ENCODE assay signal across 22 cellular contexts in genomic region chr1:201459052-201459451, GRCh38. TPM values are rescaled to one million over a fixed set of nuclear protein-coding genes. Genes with fewer than 3 reads are reported as not detected.
"Had no signal": no experiment of that assay in that cellular context is flagged by ENCODE, and none has a peak within 500 bp of the region (broad histone marks: within the 10 kb centered on the region; RNA-seq: fewer than 3 reads in every experiment).

No MANE protein-coding gene starts in this region.

- H3K36me3 ChIP-seq: pancreas, spleen had no signal

- FAIRE-seq: bronchial epithelial cell, pancreas, urothelium cell line had no signal

- H3K9me3 ChIP-seq: ascending aorta, heart right ventricle, pancreas, spleen, testis had no signal

- DNase-seq: activated CD4-positive, alpha-beta memory T cell treated with anti-CD3 and anti-CD28 coated beads for 36 hours; activated CD4-positive, alpha-beta T cell treated with anti-CD3 and anti-CD28 coated beads for 36 hours; activated CD8-positive, alpha-beta memory T cell treated with anti-CD3 and anti-CD28 coated beads, Interleukin-2, amount 10 ng/mL, durations not matched to agents 7 days and 5 days; activated naive CD4-positive, alpha-beta T cell treated with Interleukin-2 at 50 U/mL for 16 hours; activated T-cell treated with anti-CD3 and anti-CD28 coated beads, Interleukin-2, amount 50 U/mL, for 1 hour; cerebellar nuclear complex; effector CD4-positive, alpha-beta T cell; heart right ventricle; immature natural killer cell; naive thymus-derived CD4-positive, alpha-beta T cell; pancreas; stimulated activated CD4-positive, alpha-beta T cell treated with anti-CD3 and anti-CD28 coated beads, Interleukin-4, amount 100 ng/mL, for 4 hours; testis had no signal

- ATAC-seq: activated CD4-positive, alpha-beta T cell treated with anti-CD3 and anti-CD28 coated beads for 36 hours; activated CD8-positive, alpha-beta memory T cell treated with anti-CD3 and anti-CD28 coated beads, Interleukin-2, amount 10 ng/mL, durations not matched to agents 7 days and 5 days; esophagus mucosa; heart right ventricle; naive thymus-derived CD4-positive, alpha-beta T cell; pancreas; sciatic nerve; stimulated activated memory B cell treated with anti-CD40 and anti-IgM and Interleukin-4, amounts not matched to agents 10 μg/mL and 1 μg/mL and 100 μg/mL, for 72 hours; WTC11 had no signal

- H3K27me3 ChIP-seq: ascending aorta, heart right ventricle, pancreas, spleen, testis had no signal

- H3K4me3 ChIP-seq: ascending aorta, heart right ventricle, pancreas, spleen, testis had no signal

- H3K27ac ChIP-seq: heart right ventricle, pancreas, spleen, testis had no signal

RNA-seq across cellular contexts. Expression of gene TNNI1, which starts 37.5 kb away (rescaled TPM):
- total RNA-seq: activated CD4-positive, alpha-beta memory T cell treated with anti-CD3 and anti-CD28 coated beads for 36 hours; activated CD4-positive, alpha-beta T cell treated with anti-CD3 and anti-CD28 coated beads for 36 hours; activated CD8-positive, alpha-beta memory T cell treated with anti-CD3 and anti-CD28 coated beads, Interleukin-2, amount 10 ng/mL, durations not matched to agents 7 days and 5 days; activated T-helper 2 cell treated with anti-CD3 and anti-CD28 coated beads, Interferon-gamma antibody, Interleukin-2, Interleukin-4, amounts not matched to agents 10 μg/mL and 5 μg/mL and 100 μg/mL, durations not matched to agents 14 hours and 24 hours and 36 hours; ascending aorta; bronchial epithelial cell; esophagus mucosa; naive thymus-derived CD4-positive, alpha-beta T cell; pancreas; spleen had no signal
- polyA plus RNA-seq: immature natural killer cell; naive thymus-derived CD4-positive, alpha-beta T cell had no signal

RNA-seq across cellular contexts. Expression of gene LAD1, which starts 59.9 kb away (rescaled TPM):
- total RNA-seq: activated CD4-positive, alpha-beta memory T cell treated with anti-CD3 and anti-CD28 coated beads for 36 hours; activated CD4-positive, alpha-beta T cell treated with anti-CD3 and anti-CD28 coated beads for 36 hours; activated CD8-positive, alpha-beta memory T cell treated with anti-CD3 and anti-CD28 coated beads, Interleukin-2, amount 10 ng/mL, durations not matched to agents 7 days and 5 days; activated T-helper 2 cell treated with anti-CD3 and anti-CD28 coated beads, Interferon-gamma antibody, Interleukin-2, Interleukin-4, amounts not matched to agents 10 μg/mL and 5 μg/mL and 100 μg/mL, durations not matched to agents 14 hours and 24 hours and 36 hours had no signal
- polyA plus RNA-seq: immature natural killer cell; naive thymus-derived CD4-positive, alpha-beta T cell had no signal
